In the genomic region with DNA sequence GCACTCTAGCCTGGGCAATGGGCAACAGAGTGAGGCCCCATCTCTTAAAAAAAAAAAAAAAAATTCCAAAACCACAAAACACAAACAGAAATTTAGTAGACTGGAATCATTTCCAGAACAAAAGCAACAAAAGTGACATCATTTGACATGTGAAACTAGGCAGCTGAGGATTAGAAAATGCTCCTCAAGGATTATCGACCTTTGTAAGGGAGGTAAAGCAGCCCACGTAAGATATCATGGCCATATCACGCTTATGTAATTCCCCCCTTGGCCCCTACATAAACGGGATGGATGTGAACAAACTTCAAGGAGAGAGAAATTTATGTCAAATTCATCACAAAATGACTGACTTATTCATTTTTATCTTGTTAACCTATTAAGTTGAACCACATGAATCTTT, we compare ENCODE assay signal across 16 cellular contexts.
DNase-seq lines count a peak whose midpoint lies in the region; ATAC-seq and TF ChIP-seq lines count a peak whose summit lies in the region.
"Had no signal": no experiment of that assay in that cellular context is flagged by ENCODE, and none has a peak within 500 bp of the region (broad histone marks: within the 10 kb centered on the region; RNA-seq: fewer than 3 reads in every experiment).

No MANE protein-coding gene starts in this region.

- H2BK120ac ChIP-seq in IMR-90 (ENCODE audit: low read depth, low read length): no peak overlapping the region

- CTCF ChIA-PET in IMR-90 (lab: Yijun Ruan, JAX): interaction anchor here (0.6 kb wide), 1 partner anchor 56 kb away, joined by 5 read pairs; no protein-coding TSS in a partner anchor
- CTCF ChIA-PET in activated CD8-positive, alpha-beta T cell treated with anti-CD3 and anti-CD28 coated beads, Interleukin-2, amount 10 ng/mL, durations not matched to agents 7 days and 5 days (lab: Charles Lee): interaction anchor here (1.3 kb wide), 1 partner anchor 210 kb away, joined by 4 read pairs; no protein-coding TSS in a partner anchor

- no peaks in the 10 kb centered on the region for H4K20me1 ChIP-seq in IMR-90 (ENCODE audit: insufficient read depth, low read length)
- H4K20me1 ChIP-seq: BLaER1 treated with 17β-estradiol and CSF1 and Interleukin-3, amounts not matched to agents 10 nM and 100 nM had no signal

- TF ChIP-seq CTCF in IMR-90 (conservative IDR thresholded peaks at IDR 0.05; ENCODE audit: low read depth, low read length): no peak
- no peak for TF ChIP-seq CTCF in body of pancreas (IDR thresholded peaks at IDR 0.05)
- TF ChIP-seq CTCF in osteocyte (IDR thresholded peaks at IDR 0.05): no peak

- H4K5ac ChIP-seq in IMR-90 (ENCODE audit: low read depth, low read length): no peak overlapping the region

- H3K4me3 ChIP-seq in IMR-90 (ENCODE audit: insufficient read depth, low read depth, low read length) (no peak overlapping the region), body of pancreas (no peak overlapping the region)
- H3K4me3 ChIP-seq: BLaER1 treated with 17β-estradiol and CSF1 and Interleukin-3, amounts not matched to agents 10 nM and 100 nM; GM23248 had no signal

- H3K4me1 Mint-ChIP-seq in osteocyte (ENCODE audit: unreplicated experiment): peaks cover 11% of the 10 kb centered on the region
- H3K4me1 Mint-ChIP-seq in activated CD8-positive, alpha-beta T cell treated with anti-CD3 and anti-CD28 coated beads, Interleukin-2, amount 10 ng/mL, durations not matched to agents 7 days and 5 days (ENCODE audit: low read depth): no peaks in the 10 kb centered on the region
- H3K4me1 Mint-ChIP-seq: CD4-positive, CD25-positive, alpha-beta regulatory T cell had no signal

- no peak overlapping the region for H4K8ac ChIP-seq in IMR-90 (ENCODE audit: low read depth in 2 of 2, low read length in 2 of 2)

- H3K9me1 ChIP-seq in IMR-90 (ENCODE audit: insufficient read depth, low read length): peaks cover 4% of the 10 kb centered on the region

- peaks cover 52% of the 10 kb centered on the region for H3K36me3 Mint-ChIP-seq in osteocyte (ENCODE audit: unreplicated experiment)
- peaks cover 24% of the 10 kb centered on the region for H3K36me3 Mint-ChIP-seq in activated CD8-positive, alpha-beta T cell treated with anti-CD3 and anti-CD28 coated beads, Interleukin-2, amount 10 ng/mL, durations not matched to agents 7 days and 5 days (ENCODE audit: low read depth)

- in situ Hi-C loops in IMR-90 (cut with MboI; ENCODE audit: low sequenced_read_pairs): no loop called here

- no peaks in the 10 kb centered on the region for H3K27me3 Mint-ChIP-seq in osteocyte (ENCODE audit: unreplicated experiment)
- no peaks in the 10 kb centered on the region for H3K27me3 Mint-ChIP-seq in activated CD8-positive, alpha-beta T cell treated with anti-CD3 and anti-CD28 coated beads, Interleukin-2, amount 10 ng/mL, durations not matched to agents 7 days and 5 days (ENCODE audit: low read depth)
- H3K27me3 Mint-ChIP-seq: CD4-positive, CD25-positive, alpha-beta regulatory T cell had no signal

- H3K56ac ChIP-seq in IMR-90 (ENCODE audit: extremely low read depth, insufficient read depth, low read length): no peak overlapping the region

- no peaks in the 10 kb centered on the region for H3K4me1 ChIP-seq in IMR-90 (ENCODE audit: control insufficient read depth, insufficient read depth, low read length)
- H3K4me1 ChIP-seq in body of pancreas: peaks cover 33% of the 10 kb centered on the region

- peak overlapping the region; percentile 7 for H3K27ac Mint-ChIP-seq in osteocyte (ENCODE audit: unreplicated experiment)
- no peak overlapping the region for H3K27ac Mint-ChIP-seq in activated CD8-positive, alpha-beta T cell treated with anti-CD3 and anti-CD28 coated beads, Interleukin-2, amount 10 ng/mL, durations not matched to agents 7 days and 5 days
- H3K27ac Mint-ChIP-seq: CD4-positive, CD25-positive, alpha-beta regulatory T cell had no signal

- no peak overlapping the region for H3K18ac ChIP-seq in IMR-90 (ENCODE audit: low read depth, low read length)

- H3K4ac ChIP-seq in IMR-90 (ENCODE audit: low read depth, low read length): no peak overlapping the region

- DNase-seq in EH (ENCODE audit: low read depth): peak; percentile 12
- DNase-seq in IMR-90: peak; percentile 13
- peak in 1 of 4 donors; percentile 38 for DNase-seq in body of pancreas
- no peak for DNase-seq in osteocyte (ENCODE audit: extremely low spot score, unreplicated experiment)
- DNase-seq in hepatic stellate cell (ENCODE audit: low spot score): no peak
- no peak for DNase-seq in COLO668 (lab: John Stamatoyannopoulos, UW; ENCODE audit: unreplicated experiment)
- DNase-seq in activated CD8-positive, alpha-beta T cell treated with anti-CD3 and anti-CD28 coated beads, Interleukin-2, amount 10 ng/mL, durations not matched to agents 7 days and 5 days: no peak
- DNase-seq in NCI-H748 (lab: John Stamatoyannopoulos, UW; ENCODE audit: unreplicated experiment): no peak
- DNase-seq: 8988T; Calu3; CD4-positive, CD25-positive, alpha-beta regulatory T cell; DMS 273 treated with DMSO at 0.1 percent for 48 hours; GDM1; GM23248; H7 had no signal

- no CpG with 5 or more reads among the region's 4 CpGs for WGBS in IMR-90 (ENCODE audit: extremely low coverage in 2 of 2, insufficient read length in 1 of 2), 2 experiments
- 36 to 42% methylated on average over 4 of the region's 4 CpGs for WGBS in body of pancreas, 2 donors

- no peak overlapping the region for H3K4me2 ChIP-seq in IMR-90 (ENCODE audit: low read depth, low read length)
- H3K4me2 ChIP-seq: BLaER1 treated with 17β-estradiol and CSF1 and Interleukin-3, amounts not matched to agents 10 nM and 100 nM had no signal

- H3K9me3 Mint-ChIP-seq in osteocyte (ENCODE audit: unreplicated experiment): no peaks in the 10 kb centered on the region
- no peaks in the 10 kb centered on the region for H3K9me3 Mint-ChIP-seq in activated CD8-positive, alpha-beta T cell treated with anti-CD3 and anti-CD28 coated beads, Interleukin-2, amount 10 ng/mL, durations not matched to agents 7 days and 5 days (ENCODE audit: insufficient read depth)

- H2AK5ac ChIP-seq in IMR-90 (ENCODE audit: low read depth, low read length): no peak overlapping the region

- H3K36me3 ChIP-seq in IMR-90 (ENCODE audit: control insufficient read depth, insufficient read depth, low read length) (peaks cover 15% of the 10 kb centered on the region), body of pancreas (replicated peaks in 1 of 2; ENCODE audit: insufficient read depth in 1 of 2, low read depth in 2 of 2) (peaks cover 0 to 2% of the 10 kb centered on the region in 2 donors)

- no peak overlapping the region for H3K14ac ChIP-seq in IMR-90 (replicated peaks; ENCODE audit: low read depth, low read length)

- H3K9me3 ChIP-seq in IMR-90 (ENCODE audit: control insufficient read depth, insufficient read depth, low read length): no peaks in the 10 kb centered on the region
- H3K9me3 ChIP-seq in body of pancreas: no peaks in the 10 kb centered on the region

- intact Hi-C loops in IMR-90 (cut with micrococcal nuclease): no loop called here
- intact Hi-C loops in body of pancreas (cut with DNase I): no loop called here

- no peak for TF ChIP-seq RAD21 in IMR-90 (IDR thresholded peaks at IDR 0.05; ENCODE audit: low read length)

- no peak overlapping the region for H2AK9ac ChIP-seq in IMR-90 (replicated peaks; ENCODE audit: low read depth, low read length, poor library complexity)

- H4K91ac ChIP-seq in IMR-90 (ENCODE audit: insufficient read depth, low read depth, low read length): no peak overlapping the region

- no peaks in the 10 kb centered on the region; a peak in 1 of 4 replicates for H3K79me1 ChIP-seq in IMR-90 (ENCODE audit: low read depth in 1 of 2, low read length in 2 of 2)

- no peak overlapping the region for H2AFZ ChIP-seq in IMR-90 (replicated peaks; ENCODE audit: low read length, poor library complexity)
- H2AFZ ChIP-seq: GM23248 had no signal

- no peak overlapping the region for H2BK5ac ChIP-seq in IMR-90 (ENCODE audit: low read depth, low read length, poor library complexity, severe bottlenecking)

- BruUV-seq in IMR-90 (replicated peaks; lab: Mats Ljungman, UMichigan): no TSS peak

- no peak for ATAC-seq in IMR-90 (ENCODE audit: low read depth)
- ATAC-seq in body of pancreas: peak; percentile 86
- no peak for ATAC-seq in activated CD8-positive, alpha-beta T cell treated with anti-CD3 and anti-CD28 coated beads, Interleukin-2, amount 10 ng/mL, durations not matched to agents 7 days and 5 days

- TF ChIP-seq POLR2A in IMR-90 (IDR thresholded peaks at IDR 0.05; ENCODE audit: low read depth, low read length) (no peak), body of pancreas (IDR thresholded peaks at IDR 0.05) (no peak)

- POLR2A ChIA-PET in IMR-90 (lab: Charles Lee; ENCODE audit: unreplicated experiment): no interaction called here
- POLR2A ChIA-PET in activated CD8-positive, alpha-beta T cell treated with anti-CD3 and anti-CD28 coated beads, Interleukin-2, amount 10 ng/mL, durations not matched to agents 7 days and 5 days (lab: Charles Lee): no interaction called here

- H3K9ac ChIP-seq in IMR-90 (ENCODE audit: low read depth, low read length): no peak overlapping the region
- H3K9ac ChIP-seq: BLaER1 treated with 17β-estradiol and CSF1 and Interleukin-3, amounts not matched to agents 10 nM and 100 nM; GM23248 had no signal

- no peak overlapping the region for H3K4me3 Mint-ChIP-seq in osteocyte (ENCODE audit: unreplicated experiment)
- no peak overlapping the region for H3K4me3 Mint-ChIP-seq in activated CD8-positive, alpha-beta T cell treated with anti-CD3 and anti-CD28 coated beads, Interleukin-2, amount 10 ng/mL, durations not matched to agents 7 days and 5 days
- H3K4me3 Mint-ChIP-seq: CD4-positive, CD25-positive, alpha-beta regulatory T cell had no signal

- H2BK15ac ChIP-seq in IMR-90 (ENCODE audit: low read depth, low read length): no peak overlapping the region

- H2BK20ac ChIP-seq in IMR-90 (ENCODE audit: low read depth, low read length): no peak overlapping the region

- H3K27ac ChIP-seq in IMR-90 (ENCODE audit: insufficient read depth, low read length): no peak overlapping the region
- H3K27ac ChIP-seq in body of pancreas: peak overlapping the region in 3 of 4 donors; percentile 17 to 67 (median 52)
- H3K27ac ChIP-seq: BLaER1 treated with 17β-estradiol and CSF1 and Interleukin-3, amounts not matched to agents 10 nM and 100 nM; GM23248 had no signal

- H3K27me3 ChIP-seq in IMR-90 (ENCODE audit: control insufficient read depth, insufficient read depth, low read length) (no peaks in the 10 kb centered on the region), body of pancreas (no peaks in the 10 kb centered on the region)
- H3K27me3 ChIP-seq: BLaER1 treated with 17β-estradiol and CSF1 and Interleukin-3, amounts not matched to agents 10 nM and 100 nM had no signal

- dilution Hi-C loops in IMR-90 (cut with HindIII; ENCODE audit: low sequenced_read_pairs, unreplicated experiment): no loop called here

- H3K23ac ChIP-seq in IMR-90 (ENCODE audit: low read depth, low read length): no peak overlapping the region

Comparison
In these comparisons a context has a peak if more than half of its experiments do, and no peak if none do; other contexts are left out.
1. DNase-seq: peak in EH (single experiment) and IMR-90 (single experiment); none in osteocyte (single experiment), hepatic stellate cell (single experiment), COLO668 (single experiment), activated CD8-positive, alpha-beta T cell treated with anti-CD3 and anti-CD28 coated beads, Interleukin-2, amount 10 ng/mL, durations not matched to agents 7 days and 5 days (single experiment) and NCI-H748 (single experiment).